ENCODE assay signal across 31 cellular contexts in the genomic region with DNA sequence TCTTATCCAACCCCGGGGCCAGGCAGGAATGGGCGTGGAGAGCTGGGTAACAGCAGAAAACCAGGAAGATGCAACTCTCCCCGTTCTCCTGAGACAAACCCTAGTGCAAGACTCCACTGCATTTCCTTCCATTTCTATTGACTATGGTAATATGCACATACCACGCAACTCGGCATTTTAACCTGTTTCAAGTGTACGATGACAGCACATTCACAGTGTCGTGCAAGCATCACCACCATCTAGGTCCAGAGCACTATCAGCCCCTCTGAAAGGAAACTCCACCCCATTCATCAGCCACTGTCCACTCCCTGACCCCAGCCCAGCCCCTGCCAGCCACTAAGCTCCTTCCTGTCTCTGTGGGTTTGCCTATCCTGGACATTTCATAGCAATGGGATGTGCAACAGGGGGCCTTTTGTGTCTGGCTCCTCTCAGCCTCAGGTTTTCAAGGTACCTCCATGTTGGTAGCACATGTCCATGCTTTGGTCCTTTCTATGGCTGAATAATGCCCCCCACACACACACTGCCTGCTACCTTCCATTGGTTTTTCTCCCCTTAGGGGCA.
"Had no signal": no experiment of that assay in that cellular context is flagged by ENCODE, and none has a peak within 500 bp of the region (broad histone marks: within the 10 kb centered on the region; RNA-seq: fewer than 3 reads in every experiment).

No MANE protein-coding gene starts in this region.

- H3K9me3 Mint-ChIP-seq: activated CD8-positive, alpha-beta T cell treated with anti-CD3 and anti-CD28 coated beads for 36 hours; activated naive CD4-positive, alpha-beta T cell treated with anti-CD3 and anti-CD28 coated beads, Interleukin-2, amount 50 U/mL, for 24 hours; activated naive CD8-positive, alpha-beta T cell treated with anti-CD3 and anti-CD28 coated beads, Interleukin-2, amount 50 U/mL, for 24 hours; activated T-cell treated with anti-CD3 and anti-CD28 coated beads, Interleukin-2, amount 50 U/mL, for 4 hours; activated T-helper 17 cell treated with anti-CD3 and anti-CD28 coated beads, Interleukin-2, amount 50 U/mL, for 72 hours; natural killer cell; WTC11 had no signal

- H3K27ac ChIP-seq: breast epithelium, esophagus muscularis mucosa, left lung, lower lobe of right lung, skin epidermis, testis, vagina had no signal

- H3K27me3 ChIP-seq: breast epithelium, testis, transverse colon, vagina had no signal

- H3K4me1 ChIP-seq: breast epithelium, esophagus muscularis mucosa, testis, vagina had no signal

- FAIRE-seq: colon, islet of Langerhans, TTC549 had no signal

- H3K27ac Mint-ChIP-seq: activated CD8-positive, alpha-beta T cell treated with anti-CD3 and anti-CD28 coated beads for 36 hours; activated naive CD4-positive, alpha-beta T cell treated with anti-CD3 and anti-CD28 coated beads, Interleukin-2, amount 50 U/mL, for 24 hours; activated naive CD8-positive, alpha-beta T cell treated with anti-CD3 and anti-CD28 coated beads, Interleukin-2, amount 50 U/mL, for 24 hours; activated T-helper 17 cell treated with anti-CD3 and anti-CD28 coated beads, Interleukin-2, amount 50 U/mL, for 72 hours; natural killer cell; WTC11 had no signal

- ATAC-seq: activated CD8-positive, alpha-beta T cell treated with anti-CD3 and anti-CD28 coated beads for 36 hours; activated naive CD8-positive, alpha-beta T cell treated with anti-CD3 and anti-CD28 coated beads, Interleukin-2, amount 50 U/mL, for 24 hours; activated T-cell treated with anti-CD3 and anti-CD28 coated beads, Interleukin-2, amount 50 U/mL, for 4 hours; activated T-helper 17 cell treated with anti-CD3 and anti-CD28 coated beads, Interleukin-2, amount 50 U/mL, for 72 hours; left lung; lower lobe of right lung; natural killer cell; sciatic nerve; stimulated activated naive CD8-positive, alpha-beta T cell treated with anti-CD3 and anti-CD28 coated beads, Interleukin-15, Interleukin-2, amounts not matched to agents 100 U/mL and 50 U/mL, for 24 hours; WTC11 had no signal

- H3K27me3 Mint-ChIP-seq: activated CD8-positive, alpha-beta T cell treated with anti-CD3 and anti-CD28 coated beads for 36 hours; activated naive CD4-positive, alpha-beta T cell treated with anti-CD3 and anti-CD28 coated beads, Interleukin-2, amount 50 U/mL, for 24 hours; activated naive CD8-positive, alpha-beta T cell treated with anti-CD3 and anti-CD28 coated beads, Interleukin-2, amount 50 U/mL, for 24 hours; activated T-helper 17 cell treated with anti-CD3 and anti-CD28 coated beads, Interleukin-2, amount 50 U/mL, for 72 hours had no signal

- H3K36me3 ChIP-seq: breast epithelium, esophagus muscularis mucosa, left lung, lower lobe of right lung, transverse colon, vagina had no signal

- H3K36me3 Mint-ChIP-seq: activated naive CD4-positive, alpha-beta T cell treated with anti-CD3 and anti-CD28 coated beads, Interleukin-2, amount 50 U/mL, for 24 hours; natural killer cell; WTC11 had no signal

- H3K4me3 Mint-ChIP-seq: activated CD8-positive, alpha-beta T cell treated with anti-CD3 and anti-CD28 coated beads for 36 hours; activated naive CD4-positive, alpha-beta T cell treated with anti-CD3 and anti-CD28 coated beads, Interleukin-2, amount 50 U/mL, for 24 hours; activated naive CD8-positive, alpha-beta T cell treated with anti-CD3 and anti-CD28 coated beads, Interleukin-2, amount 50 U/mL, for 24 hours; activated T-cell treated with anti-CD3 and anti-CD28 coated beads, Interleukin-2, amount 50 U/mL, for 4 hours; activated T-helper 17 cell treated with anti-CD3 and anti-CD28 coated beads, Interleukin-2, amount 50 U/mL, for 72 hours; natural killer cell; WTC11 had no signal

- H3K4me3 ChIP-seq: breast epithelium, esophagus muscularis mucosa, left lung, lower lobe of right lung, skin epidermis, testis, transverse colon, vagina had no signal

- H3K9me3 ChIP-seq: breast epithelium, esophagus muscularis mucosa, left lung, lower lobe of right lung, testis, transverse colon, vagina had no signal

- DNase-seq: activated CD4-positive, alpha-beta T cell treated with anti-CD3 and anti-CD28 coated beads for 1 hour; activated CD4-positive, alpha-beta T cell treated with anti-CD3 and anti-CD28 coated beads, Interleukin-2, amount 50 U/mL, for 1 hour; activated CD8-positive, alpha-beta T cell treated with anti-CD3 and anti-CD28 coated beads for 36 hours; activated naive CD8-positive, alpha-beta T cell treated with anti-CD3 and anti-CD28 coated beads, Interleukin-2, amount 50 U/mL, for 24 hours; activated T-cell treated with anti-CD3 and anti-CD28 coated beads, Interleukin-2, amount 50 U/mL, for 4 hours; amygdala; central memory CD4-positive, alpha-beta T cell; dermis blood vessel endothelial cell; effector CD4-positive, alpha-beta T cell; foreskin melanocyte; glutamatergic neuron; left lung; mesendoderm; natural killer cell; stimulated activated CD4-positive, alpha-beta T cell treated with anti-CD3 and anti-CD28 coated beads, Interleukin-12 subunit alpha, Interleukin-12 subunit beta, amount 100 ng/mL, for 4 hours; stimulated activated CD4-positive, alpha-beta T cell treated with anti-CD3 and anti-CD28 coated beads, Interleukin-4, amount 100 ng/mL, for 1 hour; stimulated activated naive CD8-positive, alpha-beta T cell treated with anti-CD3 and anti-CD28 coated beads, Interleukin-15, Interleukin-2, amounts not matched to agents 100 U/mL and 50 U/mL, for 24 hours; testis; transverse colon had no signal

- H3K4me1 Mint-ChIP-seq: activated naive CD4-positive, alpha-beta T cell treated with anti-CD3 and anti-CD28 coated beads, Interleukin-2, amount 50 U/mL, for 24 hours; activated naive CD8-positive, alpha-beta T cell treated with anti-CD3 and anti-CD28 coated beads, Interleukin-2, amount 50 U/mL, for 24 hours had no signal
